In the genomic region with DNA sequence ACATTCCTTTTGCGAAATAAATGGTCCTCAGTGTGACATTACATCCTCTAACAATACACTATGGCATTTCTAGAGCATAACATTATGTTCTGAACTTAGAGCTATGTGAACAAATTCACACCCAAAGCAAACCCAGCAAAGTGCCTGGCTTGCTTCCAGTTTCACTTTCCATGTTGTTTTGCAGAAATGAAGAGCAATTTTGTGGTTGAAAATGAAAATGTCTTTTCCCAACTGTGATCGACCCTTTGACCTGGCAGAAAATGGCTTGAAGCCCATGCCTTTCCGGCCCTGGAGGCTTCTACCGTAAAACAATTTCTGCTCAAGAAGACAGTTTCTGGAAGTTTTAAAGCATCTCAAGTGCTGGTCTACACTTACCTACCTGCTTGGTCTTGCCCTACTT, we compare ENCODE assay signal across 9 cellular contexts.
A peak's percentile ranks its signal among the peaks of the same experiment; 100 is the strongest.
DNase-seq lines count a peak whose midpoint lies in the region; ATAC-seq and TF ChIP-seq lines count a peak whose summit lies in the region.
"Had no signal": no experiment of that assay in that cellular context is flagged by ENCODE, and none has a peak within 500 bp of the region (broad histone marks: within the 10 kb centered on the region; RNA-seq: fewer than 3 reads in every experiment).

No MANE protein-coding gene starts in this region.

- H3K4me3 Mint-ChIP-seq in activated CD8-positive, alpha-beta memory T cell treated with anti-CD3 and anti-CD28 coated beads, Interleukin-2, amount 10 ng/mL, durations not matched to agents 7 days and 5 days = no peak overlapping the region

- H3K4me3 ChIP-seq in ACC112 (ENCODE audit: low read depth, low read length) (peak overlapping the region; percentile 50), fibroblast of lung (replicated peaks in 1 of 4; ENCODE audit: control extremely low read depth in 1 of 4, insufficient read depth in 1 of 4, low read depth in 3 of 4, low read length in 4 of 4) (no peak overlapping the region)
- H3K4me3 ChIP-seq: cardiac muscle cell had no signal

- H3K36me3 ChIP-seq in ACC112 (ENCODE audit: insufficient read depth, low read length) = no peaks in the 10 kb centered on the region
- H3K36me3 ChIP-seq in fibroblast of lung (ENCODE audit: control insufficient read depth, insufficient read depth, low read length) = no peaks in the 10 kb centered on the region
- H3K36me3 ChIP-seq: cardiac muscle cell had no signal

- H3K27ac ChIP-seq in ACC112 (ENCODE audit: low read depth, low read length) (peak overlapping the region; percentile 83), fibroblast of lung (ENCODE audit: insufficient read depth, low read length) (peak overlapping the region; percentile 5)
- H3K27ac ChIP-seq: cardiac muscle cell had no signal

- no peak overlapping the region for H3K27ac Mint-ChIP-seq in activated CD8-positive, alpha-beta memory T cell treated with anti-CD3 and anti-CD28 coated beads, Interleukin-2, amount 10 ng/mL, durations not matched to agents 7 days and 5 days

- H3K27me3 ChIP-seq in ACC112 (ENCODE audit: insufficient read depth, low read length) = no peaks in the 10 kb centered on the region
- H3K27me3 ChIP-seq in fibroblast of lung (ENCODE audit: control insufficient read depth, insufficient read depth, low read length) = no peaks in the 10 kb centered on the region
- H3K27me3 ChIP-seq: cardiac muscle cell had no signal

- DNase-seq in LoVo (ENCODE audit: low spot score) (peak; percentile 5), fibroblast of lung (ENCODE audit: low read depth in 2 of 2) (peak; percentile 74 to 98), pons (ENCODE audit: low spot score) (no peak), mucosa of gallbladder (ENCODE audit: low spot score) (no peak)
- no peak for DNase-seq in activated CD8-positive, alpha-beta memory T cell treated with anti-CD3 and anti-CD28 coated beads, Interleukin-2, amount 10 ng/mL, durations not matched to agents 7 days and 5 days

- H3K27me3 Mint-ChIP-seq in activated CD8-positive, alpha-beta memory T cell treated with anti-CD3 and anti-CD28 coated beads, Interleukin-2, amount 10 ng/mL, durations not matched to agents 7 days and 5 days = peaks cover 2% of the 10 kb centered on the region

- H3K9me3 Mint-ChIP-seq in activated CD8-positive, alpha-beta memory T cell treated with anti-CD3 and anti-CD28 coated beads, Interleukin-2, amount 10 ng/mL, durations not matched to agents 7 days and 5 days (ENCODE audit: low read depth) = no peaks in the 10 kb centered on the region

- CTCF ChIA-PET in activated CD8-positive, alpha-beta memory T cell treated with anti-CD3 and anti-CD28 coated beads, Interleukin-2, amount 10 ng/mL, durations not matched to agents 7 days and 5 days (lab: Charles Lee) = no interaction called here

- H3K9me3 ChIP-seq in fibroblast of lung (ENCODE audit: control insufficient read depth, insufficient read depth, low read depth, low read length) = no peaks in the 10 kb centered on the region

- ATAC-seq in GM19467 (IDR thresholded peaks at IDR 0.05; ENCODE audit: unreplicated experiment) = peak; percentile 75
- no peak for ATAC-seq in esophagus mucosa
- no peak for ATAC-seq in activated CD8-positive, alpha-beta memory T cell treated with anti-CD3 and anti-CD28 coated beads, Interleukin-2, amount 10 ng/mL, durations not matched to agents 7 days and 5 days

- H3K4me2 ChIP-seq in fibroblast of lung (ENCODE audit: extremely low read depth, insufficient read depth, low read length) = peak overlapping the region; percentile 48

- H2AFZ ChIP-seq in ACC112 (ENCODE audit: low read length, unreplicated experiment) = peak overlapping the region; percentile 84
- no peak overlapping the region for H2AFZ ChIP-seq in fibroblast of lung (ENCODE audit: low read length)

- peaks cover 4% of the 10 kb centered on the region for H3K4me1 Mint-ChIP-seq in activated CD8-positive, alpha-beta memory T cell treated with anti-CD3 and anti-CD28 coated beads, Interleukin-2, amount 10 ng/mL, durations not matched to agents 7 days and 5 days

- H3K36me3 Mint-ChIP-seq in activated CD8-positive, alpha-beta memory T cell treated with anti-CD3 and anti-CD28 coated beads, Interleukin-2, amount 10 ng/mL, durations not matched to agents 7 days and 5 days = no peaks in the 10 kb centered on the region

- H4K20me1 ChIP-seq in fibroblast of lung (ENCODE audit: control insufficient read depth, extremely low read depth, insufficient read depth, low read length) = no peaks in the 10 kb centered on the region

- H3K79me2 ChIP-seq in ACC112 (ENCODE audit: control insufficient read depth, insufficient read depth, low read length, unreplicated experiment) (no peaks in the 10 kb centered on the region), fibroblast of lung (ENCODE audit: control insufficient read depth, insufficient read depth, low read length) (no peaks in the 10 kb centered on the region)

- TF ChIP-seq CTCF in fibroblast of lung (conservative IDR thresholded peaks at IDR 0.05 in 1 of 2, IDR thresholded peaks at IDR 0.05 in 1 of 2; ENCODE audit: low read depth in 1 of 2, low read length in 2 of 2) = no peak

- no peak overlapping the region for H3K9ac ChIP-seq in fibroblast of lung (ENCODE audit: insufficient read depth, low read length)

- H3K4me1 ChIP-seq in ACC112 (ENCODE audit: control insufficient read depth, insufficient read depth, low read length, unreplicated experiment) (peaks cover 47% of the 10 kb centered on the region), fibroblast of lung (ENCODE audit: control insufficient read depth, extremely low read depth, insufficient read depth, low read length) (peaks cover 23% of the 10 kb centered on the region)

Comparison
In these comparisons a context has a peak if more than half of its experiments do, and no peak if none do; other contexts are left out.
1. DNase-seq: peak in LoVo (single experiment) and fibroblast of lung (2 of 2); none in pons (single experiment), mucosa of gallbladder (single experiment) and activated CD8-positive, alpha-beta memory T cell treated with anti-CD3 and anti-CD28 coated beads, Interleukin-2, amount 10 ng/mL, durations not matched to agents 7 days and 5 days (single experiment).